In the genomic region with DNA sequence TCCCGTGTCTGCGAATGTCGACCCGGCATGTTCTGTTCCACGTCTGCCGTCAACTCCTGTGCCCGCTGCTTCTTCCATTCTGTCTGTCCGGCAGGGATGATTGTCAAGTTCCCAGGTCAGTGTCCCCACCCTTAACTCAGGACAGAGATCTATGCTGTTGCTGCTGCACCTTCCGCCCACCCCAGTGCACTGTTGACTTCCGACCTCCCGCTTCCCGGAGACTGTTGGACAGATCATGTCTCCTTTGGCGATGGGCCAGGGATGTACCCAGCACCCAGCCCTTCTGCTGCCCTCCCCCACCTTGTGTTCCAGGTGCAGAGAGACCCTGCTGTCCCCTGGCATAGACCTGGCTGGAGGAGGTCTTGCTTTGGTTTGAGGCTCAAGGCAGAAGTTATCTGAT, we compare ENCODE assay signal across 16 cellular contexts. TPM values are rescaled to one million over a fixed set of nuclear protein-coding genes. Genes with fewer than 3 reads are reported as not detected.
"Had no signal": no experiment of that assay in that cellular context is flagged by ENCODE, and none has a peak within 500 bp of the region (broad histone marks: within the 10 kb centered on the region; RNA-seq: fewer than 3 reads in every experiment).

No MANE protein-coding gene starts in this region.

- DNase-seq: effector memory CD4-positive, alpha-beta T cell; gastrocnemius medialis; heart right ventricle; hypothalamus; islet precursor cell; mammary epithelial cell; naive thymus-derived CD4-positive, alpha-beta T cell; right cardiac atrium; small intestine; stimulated activated CD4-positive, alpha-beta T cell treated with anti-CD3 and anti-CD28 coated beads, Interleukin-2, amount 100 ng/mL, for 48 hours; stimulated activated naive CD8-positive, alpha-beta T cell treated with anti-CD3 and anti-CD28 coated beads, Interleukin-15, Interleukin-2, amounts not matched to agents 100 U/mL and 50 U/mL, for 24 hours; tibial artery had no signal

- FAIRE-seq: small intestine had no signal

- H3K4me3 Mint-ChIP-seq: naive thymus-derived CD4-positive, alpha-beta T cell; neural crest cell had no signal

- H3K4me1 Mint-ChIP-seq: neural crest cell had no signal

- H3K9me3 Mint-ChIP-seq: neural crest cell had no signal

- H3K27ac Mint-ChIP-seq: naive thymus-derived CD4-positive, alpha-beta T cell; progenitor cell of endocrine pancreas had no signal

- H3K27me3 Mint-ChIP-seq: naive thymus-derived CD4-positive, alpha-beta T cell; progenitor cell of endocrine pancreas had no signal

- ATAC-seq: gastrocnemius medialis; heart right ventricle; left lobe of liver; naive thymus-derived CD4-positive, alpha-beta T cell; stimulated activated naive CD8-positive, alpha-beta T cell treated with anti-CD3 and anti-CD28 coated beads, Interleukin-15, Interleukin-2, amounts not matched to agents 100 U/mL and 50 U/mL, for 24 hours had no signal

RNA-seq across cellular contexts. Expression of a gene that starts 41.3 kb away (rescaled TPM):
- total RNA-seq: mammary epithelial cell, neural crest cell, osteocyte, progenitor cell of endocrine pancreas had no signal
- polyA plus RNA-seq: naive thymus-derived CD4-positive, alpha-beta T cell had no signal
